ENCODE assay signal across 9 cellular contexts in the genomic region with DNA sequence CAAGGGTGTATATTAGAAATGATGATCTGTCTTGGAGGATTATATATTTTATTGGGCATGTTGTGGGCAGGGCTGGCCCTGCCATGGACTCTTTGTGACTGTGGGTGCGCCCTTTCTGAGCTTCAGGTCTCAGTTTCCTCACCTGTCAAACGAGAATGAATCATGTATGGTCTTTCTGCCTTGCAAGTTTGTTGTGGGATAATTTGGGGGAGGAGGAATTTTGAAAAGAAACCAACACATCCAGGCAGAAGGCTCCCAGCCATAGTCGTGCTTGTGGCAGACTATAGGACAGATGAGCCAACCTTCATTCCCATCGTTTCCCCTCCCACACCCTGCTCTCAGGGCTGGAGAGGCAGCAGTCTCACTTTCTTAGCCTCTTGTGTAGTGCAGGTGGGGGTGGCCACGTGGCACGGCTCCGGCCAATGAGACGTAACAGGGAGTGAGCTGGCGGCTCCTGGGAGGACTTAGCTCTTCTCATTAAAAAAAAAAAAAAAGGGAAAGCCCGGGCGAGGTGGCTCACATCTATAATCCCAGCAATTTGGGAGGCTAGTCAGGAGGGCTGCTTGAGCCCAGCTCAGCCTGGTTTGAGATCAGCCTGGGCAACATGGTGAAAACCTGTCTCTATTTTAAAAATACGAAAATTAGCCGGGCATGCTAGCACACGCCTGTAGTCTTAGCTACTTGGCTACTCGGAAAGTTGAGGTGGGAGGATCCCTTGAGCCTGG.
DNase-seq lines count a peak whose midpoint lies in the region; TF ChIP-seq lines count a peak whose summit lies in the region.
"Had no signal": no experiment of that assay in that cellular context is flagged by ENCODE, and none has a peak within 500 bp of the region (broad histone marks: within the 10 kb centered on the region; RNA-seq: fewer than 3 reads in every experiment).

No MANE protein-coding gene starts in this region.

- no peak overlapping the region for H3K4me3 ChIP-seq in SK-N-SH (ENCODE audit: low read depth in 2 of 2, low read length in 1 of 2)

- no peak for TF ChIP-seq CTCF in SK-N-SH (IDR thresholded peaks at IDR 0.05)

- H2AFZ ChIP-seq in SK-N-SH (ENCODE audit: low read depth): no peak overlapping the region

- H3F3A ChIP-seq in SK-N-SH (replicated peaks; ENCODE audit: insufficient read depth): no peaks in the 10 kb centered on the region

- TF ChIP-seq EP300 in SK-N-SH (IDR thresholded peaks at IDR 0.05; ENCODE audit: borderline replicate concordance in 1 of 2, low read depth in 1 of 2, low read length in 1 of 2): no peak

- no peak overlapping the region for H3K4me2 ChIP-seq in SK-N-SH

- no peaks in the 10 kb centered on the region for H4K20me1 ChIP-seq in SK-N-SH (ENCODE audit: insufficient read depth)

- H3K4me1 ChIP-seq in SK-N-SH (ENCODE audit: control insufficient read depth in 1 of 2, insufficient read depth in 2 of 2, low read depth in 1 of 2, low read length in 1 of 2): peaks cover 5 to 11% of the 10 kb centered on the region in 2 experiments; a peak in 2 of 4 replicates

- WGBS in SK-N-SH (ENCODE audit: low lambda C conversion rate): 85% methylated on average over 15 of the region's 15 CpGs

- no peaks in the 10 kb centered on the region for H3K27me3 ChIP-seq in SK-N-SH (ENCODE audit: insufficient read depth)

- CTCF ChIA-PET in SK-N-SH (lab: Yijun Ruan, JAX): interaction anchor here (0.6 to 1.2 kb wide), 6 partner anchors 12 to 132 kb away, joined by 3 to 4 read pairs (median 3); no protein-coding TSS in a partner anchor

- H3K9me2 ChIP-seq in SK-N-SH: no peaks in the 10 kb centered on the region

- in situ Hi-C loops in Caki2 (cut with HindIII; ENCODE audit: low pct_unique_long_range_greater_than_20kb, low sequenced_read_pairs): no loop called here

- H3K9ac ChIP-seq in SK-N-SH: no peak overlapping the region

- no peak for TF ChIP-seq RAD21 in SK-N-SH (IDR thresholded peaks at IDR 0.05; ENCODE audit: low read length)

- POLR2A ChIA-PET in SK-N-SH (lab: Yijun Ruan, JAX): interaction anchor here (0.9 kb wide), 1 partner anchor 10 kb away, joined by 4 read pairs; no protein-coding TSS in a partner anchor

- no peak overlapping the region for H3K27ac ChIP-seq in SK-N-SH (ENCODE audit: low read depth in 2 of 2, low read length in 1 of 2)

- peak; percentile 92 for DNase-seq in Caki2 (ENCODE audit: low read depth)
- DNase-seq in LoVo (ENCODE audit: low spot score): peak; percentile 63
- no peak for DNase-seq in SK-N-SH
- DNase-seq in kidney glomerular epithelial cell (lab: John Stamatoyannopoulos, UW): peak; percentile 89
- no peak for DNase-seq in putamen (ENCODE audit: low spot score)
- no peak for DNase-seq in NCI-H1048 (lab: John Stamatoyannopoulos, UW)
- DNase-seq in AG08395 (ENCODE audit: low spot score): no peak
- DNase-seq in erythroblast (lab: John Stamatoyannopoulos, UW): no peak
- DNase-seq: MV-4-11 had no signal

- no peak for TF ChIP-seq POLR2A in erythroblast (IDR thresholded peaks at IDR 0.05; ENCODE audit: low read length)

- no peaks in the 10 kb centered on the region for H3K36me3 ChIP-seq in SK-N-SH (replicated peaks in 1 of 2; ENCODE audit: control insufficient read depth in 1 of 2, insufficient read depth in 2 of 2, low read length in 1 of 2)

- H3K9me3 ChIP-seq in SK-N-SH: no peaks in the 10 kb centered on the region

- no peaks in the 10 kb centered on the region for H3K79me2 ChIP-seq in SK-N-SH (ENCODE audit: insufficient read depth)

TF ChIP-seq in SK-N-SH, 30 proteins besides CTCF, POLR2A, EP300 and RAD21:
- TF ChIP-seq USF1 (IDR thresholded peaks at IDR 0.05; ENCODE audit: borderline replicate concordance, low read depth): peak; percentile 70; the same call in 1 of the 2 replicates
- TF ChIP-seq YY1 (IDR thresholded peaks at IDR 0.05; ENCODE audit: low read depth): no peak
TF ChIP-seq in SK-N-SH: peak in this region for 1.

Comparison
In these comparisons a context has a peak if more than half of its experiments do, and no peak if none do; other contexts are left out.
1. DNase-seq: peak in Caki2 (single experiment), LoVo (single experiment) and kidney glomerular epithelial cell (single experiment); none in SK-N-SH (single experiment), putamen (single experiment), NCI-H1048 (single experiment), AG08395 (single experiment) and erythroblast (0 of 2).